11 cellular contexts compared by ENCODE assay signal in the genomic region with DNA sequence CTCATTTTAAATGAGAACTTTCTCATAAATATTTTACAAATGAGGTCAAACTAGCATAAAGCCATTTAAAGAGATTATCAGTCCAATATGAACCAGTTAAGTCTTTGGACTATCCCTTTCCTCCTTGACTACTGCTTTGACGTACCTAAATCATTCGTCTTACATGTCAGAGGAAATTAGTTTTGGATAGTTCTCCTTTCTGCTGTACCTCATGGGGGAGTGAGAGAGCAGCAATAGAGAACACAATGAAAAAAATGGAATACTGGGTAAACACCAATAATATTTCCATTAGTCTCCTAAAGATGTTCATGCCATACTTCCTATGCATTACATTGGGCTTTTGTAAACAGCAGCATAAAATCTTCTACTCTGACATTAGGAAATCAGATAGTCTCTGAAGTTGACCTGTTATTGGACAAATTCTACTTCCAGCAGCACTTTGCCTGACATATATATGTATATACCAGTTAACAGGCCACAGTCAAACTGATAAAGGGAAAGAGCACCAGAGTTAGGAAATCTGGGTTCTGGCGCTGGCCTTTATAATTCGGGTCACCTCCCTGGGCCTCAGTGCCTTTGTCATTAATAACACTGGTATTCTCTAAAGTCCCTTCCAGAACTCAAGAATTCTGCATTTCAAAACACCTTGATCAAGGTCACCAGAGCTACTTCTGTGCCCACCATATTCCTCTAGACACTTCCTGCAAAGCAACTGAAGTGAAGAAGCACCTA. TPM values are rescaled to one million over a fixed set of nuclear protein-coding genes. Genes with fewer than 3 reads are reported as not detected.
DNase-seq lines count a peak whose midpoint lies in the region; ATAC-seq and TF ChIP-seq lines count a peak whose summit lies in the region.
"Had no signal": no experiment of that assay in that cellular context is flagged by ENCODE, and none has a peak within 500 bp of the region (broad histone marks: within the 10 kb centered on the region; RNA-seq: fewer than 3 reads in every experiment).

No MANE protein-coding gene starts in this region.

- no peaks in the 10 kb centered on the region for H3K27me3 Mint-ChIP-seq in CD8-positive, alpha-beta T cell (ENCODE audit: low read depth)
- H3K27me3 Mint-ChIP-seq in activated T-cell treated with anti-CD3 and anti-CD28 coated beads, Interleukin-2, amount 50 U/mL, for 4 hours (ENCODE audit: low read depth) = no peaks in the 10 kb centered on the region

- no peaks in the 10 kb centered on the region for H3K9me3 Mint-ChIP-seq in CD8-positive, alpha-beta T cell
- no peaks in the 10 kb centered on the region for H3K9me3 Mint-ChIP-seq in activated T-cell treated with anti-CD3 and anti-CD28 coated beads, Interleukin-2, amount 50 U/mL, for 4 hours

- TF ChIP-seq CTCF in lung (IDR thresholded peaks at IDR 0.05; ENCODE audit: control extremely low read depth, extremely low read depth) (peak; percentile 9), testis (IDR thresholded peaks at IDR 0.05) (peak in 1 of 3 experiments; percentile 20)
- no peak for TF ChIP-seq CTCF in CD8-positive, alpha-beta T cell (IDR thresholded peaks at IDR 0.05)

- TF ChIP-seq POLR2A in testis (IDR thresholded peaks at IDR 0.05) = no peak

- DNase-seq in Ammon's horn (ENCODE audit: low spot score) = peak; percentile 26
- no peak for DNase-seq in HEK293T (ENCODE audit: extremely low spot score)
- DNase-seq in astrocyte of the hippocampus (ENCODE audit: low read depth, low spot score) = peak; percentile 40
- DNase-seq in lung (ENCODE audit: low spot score) = no peak
- no peak for DNase-seq in testis
- DNase-seq in CD8-positive, alpha-beta T cell = no peak
- DNase-seq in activated T-cell treated with anti-CD3 and anti-CD28 coated beads, Interleukin-2, amount 50 U/mL, for 4 hours = no peak
- DNase-seq: activated CD8-positive, alpha-beta memory T cell treated with anti-CD3 and anti-CD28 coated beads for 24 hours; NCI-H510A had no signal

- intact Hi-C loops in testis (cut with DNase I; ENCODE audit: low total_unique reads) = no loop called here
- intact Hi-C loops in CD8-positive, alpha-beta T cell (cut with DNase I, micrococcal nuclease) = no loop called here

- no peak overlapping the region for H3K4me3 ChIP-seq in lung
- H3K4me3 ChIP-seq in testis = no peak overlapping the region
- no peak overlapping the region for H3K4me3 ChIP-seq in CD8-positive, alpha-beta T cell (ENCODE audit: low read depth, low read length)

- H3K9me3 ChIP-seq in lung (ENCODE audit: control insufficient read depth in 2 of 2, insufficient read depth in 1 of 2, low read length in 1 of 2) = no peaks in the 10 kb centered on the region
- H3K9me3 ChIP-seq in testis = no peaks in the 10 kb centered on the region
- no peaks in the 10 kb centered on the region for H3K9me3 ChIP-seq in CD8-positive, alpha-beta T cell (ENCODE audit: low read length)

- peaks cover 8 to 18% of the 10 kb centered on the region in 2 donors for H3K36me3 ChIP-seq in lung (ENCODE audit: control insufficient read depth in 2 of 2, insufficient read depth in 2 of 2, low read length in 2 of 2)
- no peaks in the 10 kb centered on the region for H3K36me3 ChIP-seq in testis (ENCODE audit: low read depth, missing control alignments)
- H3K36me3 ChIP-seq in CD8-positive, alpha-beta T cell (ENCODE audit: insufficient read depth, low read length) = peaks cover 7% of the 10 kb centered on the region

- CTCF ChIA-PET in HEK293T (lab: Yijun Ruan, JAX) = no interaction called here
- CTCF ChIA-PET in CD8-positive, alpha-beta T cell (lab: Charles Lee) = no interaction called here

- ATAC-seq in lung (ENCODE audit: insufficient read depth, low FRiP score) = no peak
- no peak for ATAC-seq in CD8-positive, alpha-beta T cell
- no peak for ATAC-seq in GM18502 (IDR thresholded peaks at IDR 0.05; ENCODE audit: poor library complexity, unreplicated experiment)
- no peak for ATAC-seq in activated T-cell treated with anti-CD3 and anti-CD28 coated beads, Interleukin-2, amount 50 U/mL, for 4 hours

- H3K36me3 Mint-ChIP-seq in CD8-positive, alpha-beta T cell = peaks cover 65% of the 10 kb centered on the region
- peaks cover 56% of the 10 kb centered on the region for H3K36me3 Mint-ChIP-seq in activated T-cell treated with anti-CD3 and anti-CD28 coated beads, Interleukin-2, amount 50 U/mL, for 4 hours (ENCODE audit: insufficient read depth)

- H3K4me1 ChIP-seq in lung (ENCODE audit: control insufficient read depth in 2 of 2, insufficient read depth in 2 of 2, low read length in 2 of 2) (no peaks in the 10 kb centered on the region), testis (no peaks in the 10 kb centered on the region)
- no peaks in the 10 kb centered on the region for H3K4me1 ChIP-seq in CD8-positive, alpha-beta T cell (ENCODE audit: insufficient read depth, low read length)

- H3K27ac ChIP-seq in lung (ENCODE audit: low read depth in 1 of 2, low read length in 1 of 2) = no peak overlapping the region
- no peak overlapping the region for H3K27ac ChIP-seq in testis
- no peak overlapping the region for H3K27ac ChIP-seq in CD8-positive, alpha-beta T cell (ENCODE audit: low read depth, low read length)
- H3K27ac ChIP-seq: epithelial cell of prostate had no signal

- H3K27me3 ChIP-seq in lung (ENCODE audit: control insufficient read depth, insufficient read depth) (no peaks in the 10 kb centered on the region), testis (no peaks in the 10 kb centered on the region)
- H3K27me3 ChIP-seq in CD8-positive, alpha-beta T cell (ENCODE audit: insufficient read depth, low read length) = no peaks in the 10 kb centered on the region

- 53 to 74% methylated on average over 4 of the region's 4 CpGs for WGBS in lung, 2 donors
- 63 to 77% methylated on average over 4 of the region's 4 CpGs for WGBS in testis, 2 donors

- no peaks in the 10 kb centered on the region for H3K4me1 Mint-ChIP-seq in CD8-positive, alpha-beta T cell (ENCODE audit: low read depth)
- H3K4me1 Mint-ChIP-seq in activated T-cell treated with anti-CD3 and anti-CD28 coated beads, Interleukin-2, amount 50 U/mL, for 4 hours (ENCODE audit: low read depth) = no peaks in the 10 kb centered on the region

- H3K27ac Mint-ChIP-seq in CD8-positive, alpha-beta T cell = no peak overlapping the region

- no peak overlapping the region for H3K4me3 Mint-ChIP-seq in CD8-positive, alpha-beta T cell
- no peak overlapping the region for H3K4me3 Mint-ChIP-seq in activated T-cell treated with anti-CD3 and anti-CD28 coated beads, Interleukin-2, amount 50 U/mL, for 4 hours

- POLR2A ChIA-PET in HEK293T (lab: Yijun Ruan, JAX) = no interaction called here
- POLR2A ChIA-PET in CD8-positive, alpha-beta T cell (lab: Charles Lee) = no interaction called here

TF ChIP-seq in HEK293T, 16 proteins besides CTCF, POLR2A, EP300 and RAD21:
- TF ChIP-seq HDGF (IDR thresholded peaks at IDR 0.05; ENCODE audit: borderline replicate concordance) (no peak), CTBP1 (IDR thresholded peaks at IDR 0.05; ENCODE audit: borderline replicate concordance) (no peak), PKNOX1 (IDR thresholded peaks at IDR 0.05) (peak; percentile 45; the same call in 1 of the 2 replicates)
TF ChIP-seq in HEK293T: peak in this region for 1.

RNA-seq across cellular contexts. Expression of gene TIMMDC1, which starts 26.8 kb away (rescaled TPM):
- 10 to 100 TPM; 80.0 to 98.9 TPM for total RNA-seq in lung
- polyA plus RNA-seq in lung = 10 to 100 TPM; 60.5 to 95.4 TPM
- 10 to 100 TPM; 70.9 to 81.4 TPM for total RNA-seq in testis
- polyA plus RNA-seq in testis (ENCODE audit: insufficient read depth, low read depth, low replicate concordance) = 109 TPM
- 10 to 100 TPM; 12.1 to 16.8 TPM for total RNA-seq in CD8-positive, alpha-beta T cell
- 100 to 1,000 TPM; 112 to 120 (median 118) TPM for total RNA-seq in activated T-cell treated with anti-CD3 and anti-CD28 coated beads, Interleukin-2, amount 50 U/mL, for 4 hours

RNA-seq across cellular contexts. Expression of gene CD80, which starts 34.3 kb away (rescaled TPM):
- 1 to 10 TPM; 4.8 to 8.6 TPM for total RNA-seq in lung
- 1 to 10 TPM in 1 of 2 donors, under 1 TPM in 1; 0.89 to 3.6 TPM for polyA plus RNA-seq in lung
- 1 to 10 TPM in 1 of 2 donors, under 1 TPM in 1; 0.74 to 2.0 TPM for total RNA-seq in testis
- 0.42 TPM for polyA plus RNA-seq in testis (ENCODE audit: insufficient read depth, low read depth, low replicate concordance)
- under 1 TPM; 0.58 to 0.71 TPM for total RNA-seq in CD8-positive, alpha-beta T cell
- total RNA-seq in activated T-cell treated with anti-CD3 and anti-CD28 coated beads, Interleukin-2, amount 50 U/mL, for 4 hours = 1 to 10 TPM; 1.6 to 6.2 (median 3.3) TPM

RNA-seq across cellular contexts. Expression of gene ADPRH, which starts 54.2 kb away (rescaled TPM):
- total RNA-seq in lung (10 to 100 TPM; 10.3 to 26.3 TPM), testis (1 to 10 TPM; 7.9 to 8.6 TPM)
- polyA plus RNA-seq in lung (10 to 100 TPM in 1 of 2 donors, 1 to 10 TPM in 1; 5.4 to 18.1 TPM), testis (ENCODE audit: insufficient read depth, low read depth, low replicate concordance) (8.0 TPM)
- total RNA-seq in CD8-positive, alpha-beta T cell = under 1 TPM; 0.42 to 0.52 TPM
- total RNA-seq in activated T-cell treated with anti-CD3 and anti-CD28 coated beads, Interleukin-2, amount 50 U/mL, for 4 hours = 1 to 10 TPM; 1.6 to 3.3 (median 2.5) TPM

RNA-seq across cellular contexts. Expression of gene POGLUT1, which starts 56.3 kb away (rescaled TPM):
- total RNA-seq in lung (10 to 100 TPM; 15.8 to 17.9 TPM), testis (10 to 100 TPM; 11.4 to 11.6 TPM)
- polyA plus RNA-seq in lung (1 to 10 TPM; 7.9 to 9.4 TPM), testis (ENCODE audit: insufficient read depth, low read depth, low replicate concordance) (8.8 TPM)
- 10 to 100 TPM; 21.3 to 25.9 TPM for total RNA-seq in CD8-positive, alpha-beta T cell
- 10 to 100 TPM; 16.4 to 22.4 (median 17.5) TPM for total RNA-seq in activated T-cell treated with anti-CD3 and anti-CD28 coated beads, Interleukin-2, amount 50 U/mL, for 4 hours

Comparison
In these comparisons a context has a peak if more than half of its experiments do, and no peak if none do; other contexts are left out.
1. DNase-seq: peak in Ammon's horn (single experiment) and astrocyte of the hippocampus (single experiment); none in HEK293T (single experiment), lung (single experiment), testis (single experiment), CD8-positive, alpha-beta T cell (0 of 7) and activated T-cell treated with anti-CD3 and anti-CD28 coated beads, Interleukin-2, amount 50 U/mL, for 4 hours (single experiment).
2. RNA of gene TIMMDC1, which starts 26.8 kb away (total RNA-seq): 112 to 120 TPM in activated T-cell treated with anti-CD3 and anti-CD28 coated beads, Interleukin-2, amount 50 U/mL, for 4 hours, 80.0 to 98.9 TPM in lung and 70.9 to 81.4 TPM in testis; 12.1 to 16.8 TPM in CD8-positive, alpha-beta T cell; every median in the first group is over 4 times any median in the second.